In genomic region chr6:44527961-44528644, GRCh38 we compare ENCODE assay signal across 24 cellular contexts.
DNase-seq lines count a peak whose midpoint lies in the region; ATAC-seq, FAIRE-seq and TF ChIP-seq lines count a peak whose summit lies in the region.
"Had no signal": no experiment of that assay in that cellular context is flagged by ENCODE, and none has a peak within 500 bp of the region (broad histone marks: within the 10 kb centered on the region; RNA-seq: fewer than 3 reads in every experiment).

No MANE protein-coding gene starts in this region.

- no peak overlapping the region for H2BK12ac ChIP-seq in H1 (ENCODE audit: low read depth, low read length)

- no peak for ATAC-seq in GM19455 (IDR thresholded peaks at IDR 0.05; ENCODE audit: unreplicated experiment)
- ATAC-seq in GM18861 (IDR thresholded peaks at IDR 0.05; ENCODE audit: unreplicated experiment): no peak

- no peaks in the 10 kb centered on the region for H3F3A ChIP-seq in neural progenitor cell (ENCODE audit: low read depth)

- WGBS in H1 (ENCODE audit: extremely low coverage in 1 of 2, insufficient coverage in 1 of 2, insufficient read length in 1 of 2, insufficient replicate concordance in 2 of 2, low coverage in 1 of 2, low lambda C conversion rate in 2 of 2, missing lambda C conversion rate in 1 of 2), 2 experiments: 91% methylated on average over 9 of the region's 10 CpGs; no CpG with 5 or more reads in 1 of the 2 experiments

- H4K8ac ChIP-seq in H1 (ENCODE audit: extremely low read depth, insufficient read depth, low read length): no peak overlapping the region; the same call in 1 of the 2 replicates

- H3K4me2 ChIP-seq in KMS-11 (peak overlapping the region; percentile 53; the same call in 1 of the 2 replicates), H1 (ENCODE audit: insufficient read depth in 1 of 2, low read depth in 2 of 2, low read length in 2 of 2) (no peak overlapping the region), neural progenitor cell (no peak overlapping the region)
- H3K4me2 ChIP-seq: PC-9 had no signal

- no peak overlapping the region for H4K91ac ChIP-seq in H1 (replicated peaks; ENCODE audit: insufficient read length, low read length)

- H2BK5ac ChIP-seq in H1 (ENCODE audit: low read depth, low read length): no peak overlapping the region

- H3K79me1 ChIP-seq in H1 (ENCODE audit: low read depth, low read length): no peaks in the 10 kb centered on the region

- no peak overlapping the region for H3K14ac ChIP-seq in H1 (ENCODE audit: insufficient read length)

- no peak for TF ChIP-seq EP300 in H1 (IDR thresholded peaks at IDR 0.05; ENCODE audit: borderline replicate concordance in 1 of 2, low read depth in 2 of 2, low read length in 2 of 2)

- peak overlapping the region; percentile 34 for H3K27ac Mint-ChIP-seq in neural progenitor cell
- H3K27ac Mint-ChIP-seq in activated CD4-positive, alpha-beta memory T cell treated with anti-CD3 and anti-CD28 coated beads, Interleukin-2, amount 10 ng/mL, durations not matched to agents 7 days and 5 days: no peak overlapping the region

- H3K9me3 ChIP-seq in H1 (ENCODE audit: insufficient read depth in 2 of 2, low read depth in 1 of 2, low read length in 1 of 2) (no peaks in the 10 kb centered on the region), neural progenitor cell (ENCODE audit: low read depth) (no peaks in the 10 kb centered on the region)
- H3K9me3 ChIP-seq: SJSA1 had no signal

- no peaks in the 10 kb centered on the region for H3K23me2 ChIP-seq in H1 (ENCODE audit: low read depth, low read length)

- no peak overlapping the region for H2AK5ac ChIP-seq in H1 (ENCODE audit: low read depth, low read length)

- H4K5ac ChIP-seq in H1 (ENCODE audit: insufficient read length, low read depth, low read length): no peak overlapping the region

- no peak for TF ChIP-seq CTCF in KMS-11 (conservative IDR thresholded peaks at IDR 0.05; ENCODE audit: low read depth, low read length)
- TF ChIP-seq CTCF in H1 (IDR thresholded peaks at IDR 0.05; ENCODE audit: control extremely low read depth in 1 of 3, insufficient read depth in 1 of 3, low read depth in 1 of 3, low read length in 3 of 3): no peak
- no peak for TF ChIP-seq CTCF in neural progenitor cell (IDR thresholded peaks at IDR 0.05)

- H3K9ac ChIP-seq in KMS-11: no peak overlapping the region
- H3K9ac ChIP-seq in H1 (replicated peaks in 1 of 4; ENCODE audit: extremely low read depth in 1 of 4, low read depth in 3 of 4, low read length in 3 of 4): no peak overlapping the region
- H3K9ac ChIP-seq in neural progenitor cell: no peak overlapping the region

- peaks cover 5% of the 10 kb centered on the region for H3K27me3 Mint-ChIP-seq in neural progenitor cell (ENCODE audit: insufficient read depth, low read depth)
- H3K27me3 Mint-ChIP-seq in activated CD4-positive, alpha-beta memory T cell treated with anti-CD3 and anti-CD28 coated beads, Interleukin-2, amount 10 ng/mL, durations not matched to agents 7 days and 5 days: no peaks in the 10 kb centered on the region

- H3K27me3 ChIP-seq in KMS-11 (ENCODE audit: insufficient read depth, low read depth) (no peaks in the 10 kb centered on the region), H1 (replicated peaks in 1 of 4; ENCODE audit: control insufficient read depth in 3 of 4, extremely low read depth in 1 of 4, insufficient read depth in 3 of 4, low read length in 3 of 4) (no peaks in the 10 kb centered on the region; a peak in 1 of 7 replicates), neural progenitor cell (no peaks in the 10 kb centered on the region)
- H3K27me3 ChIP-seq: SJSA1 had no signal

- DNase-seq in H1 (ENCODE audit: low read depth in 1 of 2, low spot score in 2 of 2) (no peak), neural progenitor cell (ENCODE audit: low spot score) (no peak), OCI-M1 (lab: John Stamatoyannopoulos, UW) (no peak)
- no peak for DNase-seq in activated CD4-positive, alpha-beta memory T cell treated with anti-CD3 and anti-CD28 coated beads, Interleukin-2, amount 10 ng/mL, durations not matched to agents 7 days and 5 days
- DNase-seq: Calu3; DMS79 treated with DMSO at 0.1 percent for 48 hours; GOT3; Kasumi-1; MV-4-11; NCI-H1105 treated with DMSO at 0.1 percent for 48 hours; NCI-H146; NCI-H1930; NCI-H2107; NCI-H524; NCI-H748 treated with DMSO at 0.1 percent for 48 hours; NK-92 treated with Interleukin-12 subunit alpha and Interleukin-12 subunit beta, amount 100 ng/mL, for 24 hours; PC-9; Right ventricle myocardium superior had no signal

- no peak overlapping the region for H3K56ac ChIP-seq in H1 (replicated peaks; ENCODE audit: insufficient read length, low read depth, low read length)

- H3K4me1 Mint-ChIP-seq in neural progenitor cell: peaks cover 20% of the 10 kb centered on the region
- H3K4me1 Mint-ChIP-seq in activated CD4-positive, alpha-beta memory T cell treated with anti-CD3 and anti-CD28 coated beads, Interleukin-2, amount 10 ng/mL, durations not matched to agents 7 days and 5 days: peaks cover 26% of the 10 kb centered on the region

- no peak overlapping the region for H3K4me3 ChIP-seq in KMS-11 (IDR thresholded peaks at IDR 0.05; ENCODE audit: insufficient read depth, low read depth, low read length)
- H3K4me3 ChIP-seq in H1 (ENCODE audit: extremely low read depth in 1 of 4, insufficient read depth in 2 of 4, low read depth in 3 of 4, low read length in 4 of 4): no peak overlapping the region
- H3K4me3 ChIP-seq in neural progenitor cell: no peak overlapping the region
- H3K4me3 ChIP-seq: PC-9, SJSA1 had no signal

- no peak overlapping the region for H3K18ac ChIP-seq in H1 (ENCODE audit: extremely low read depth, low read length)

- no peak overlapping the region for H2BK20ac ChIP-seq in H1 (ENCODE audit: low read length)

- H3K4me3 Mint-ChIP-seq in neural progenitor cell: no peak overlapping the region
- no peak overlapping the region for H3K4me3 Mint-ChIP-seq in activated CD4-positive, alpha-beta memory T cell treated with anti-CD3 and anti-CD28 coated beads, Interleukin-2, amount 10 ng/mL, durations not matched to agents 7 days and 5 days

- H3K23ac ChIP-seq in H1 (ENCODE audit: insufficient read length): no peak overlapping the region

- H3K36me3 Mint-ChIP-seq in neural progenitor cell: no peaks in the 10 kb centered on the region
- peaks cover 2% of the 10 kb centered on the region for H3K36me3 Mint-ChIP-seq in activated CD4-positive, alpha-beta memory T cell treated with anti-CD3 and anti-CD28 coated beads, Interleukin-2, amount 10 ng/mL, durations not matched to agents 7 days and 5 days (ENCODE audit: low read depth)
- H3K36me3 Mint-ChIP-seq: CD14-positive monocyte had no signal

- CTCF ChIA-PET in H1 (lab: Charles Lee; ENCODE audit: partially characterized antibody): interaction anchor here (0.9 kb wide), 1 partner anchor 59 kb away, joined by 3 read pairs; no protein-coding TSS in a partner anchor
- CTCF ChIA-PET in activated CD4-positive, alpha-beta memory T cell treated with anti-CD3 and anti-CD28 coated beads, Interleukin-2, amount 10 ng/mL, durations not matched to agents 7 days and 5 days (lab: Charles Lee): interaction anchor here (1.7 kb wide), 1 partner anchor 52 kb away, joined by 4 read pairs; no protein-coding TSS in a partner anchor

- H4K20me1 ChIP-seq in KMS-11 (ENCODE audit: insufficient read depth) (no peaks in the 10 kb centered on the region), H1 (replicated peaks in 1 of 2; ENCODE audit: control insufficient read depth in 1 of 2, insufficient read depth in 2 of 2, low read length in 2 of 2) (no peaks in the 10 kb centered on the region), neural progenitor cell (ENCODE audit: low read depth) (no peaks in the 10 kb centered on the region)

- no peak for TF ChIP-seq POLR2A in H1 (IDR thresholded peaks at IDR 0.05; ENCODE audit: control extremely low read depth in 1 of 2, low read depth in 2 of 2, low read length in 2 of 2)

- no peak overlapping the region for H2BK15ac ChIP-seq in H1 (ENCODE audit: low read length)

- POLR2A ChIA-PET in H1 (lab: Charles Lee; ENCODE audit: partially characterized antibody): no interaction called here
- POLR2A ChIA-PET in activated CD4-positive, alpha-beta memory T cell treated with anti-CD3 and anti-CD28 coated beads, Interleukin-2, amount 10 ng/mL, durations not matched to agents 7 days and 5 days (lab: Charles Lee): interaction anchor here (1.1 kb wide), 1 partner anchor 11 kb away, joined by 3 read pairs; no protein-coding TSS in a partner anchor

- no peak overlapping the region for H3K27ac ChIP-seq in KMS-11
- no peak overlapping the region for H3K27ac ChIP-seq in H1 (ENCODE audit: low read depth, low read length)
- no peak overlapping the region for H3K27ac ChIP-seq in neural progenitor cell
- H3K27ac ChIP-seq: PC-9, SJSA1 had no signal

- H3K9me3 Mint-ChIP-seq in neural progenitor cell: peaks cover 15% of the 10 kb centered on the region
- H3K9me3 Mint-ChIP-seq in activated CD4-positive, alpha-beta memory T cell treated with anti-CD3 and anti-CD28 coated beads, Interleukin-2, amount 10 ng/mL, durations not matched to agents 7 days and 5 days: no peaks in the 10 kb centered on the region

- FAIRE-seq in H1 (lab: Jason Lieb, UNC): no peak
- FAIRE-seq: GM12892 had no signal

- no peak overlapping the region for H2BK120ac ChIP-seq in H1 (replicated peaks; ENCODE audit: low read depth, low read length)

- no peak overlapping the region; the same call in 1 of the 2 replicates for H2AFZ ChIP-seq in KMS-11 (ENCODE audit: low read depth)
- H2AFZ ChIP-seq in H1 (ENCODE audit: low read length): 0 out of 2 replicates have a peak overlapping the region, but pooled peaks have one; percentile 27
- no peak overlapping the region for H2AFZ ChIP-seq in neural progenitor cell (replicated peaks)
- H2AFZ ChIP-seq: PC-9 had no signal

- no peak for TF ChIP-seq RAD21 in H1 (IDR thresholded peaks at IDR 0.05 in 1 of 2, conservative IDR thresholded peaks at IDR 0.05 in 1 of 2; ENCODE audit: low read depth in 2 of 2, low read length in 2 of 2)

- H3K36me3 ChIP-seq in KMS-11 (ENCODE audit: insufficient read depth) (no peaks in the 10 kb centered on the region), H1 (ENCODE audit: control insufficient read depth in 2 of 4, insufficient read depth in 4 of 4, low read length in 3 of 4) (no peaks in the 10 kb centered on the region), neural progenitor cell (no peaks in the 10 kb centered on the region)
- H3K36me3 ChIP-seq: SJSA1 had no signal

- H3K4me1 ChIP-seq in KMS-11 (ENCODE audit: low read depth, poor library complexity, severe bottlenecking) (peaks cover 52% of the 10 kb centered on the region), H1 (replicated peaks in 1 of 4; ENCODE audit: control insufficient read depth in 3 of 4, insufficient read depth in 4 of 4, low read length in 3 of 4) (peaks cover 0 to 3% (median 0%) of the 10 kb centered on the region in 4 experiments; a peak in 2 of 7 replicates), neural progenitor cell (peaks cover 12% of the 10 kb centered on the region)
- H3K4me1 ChIP-seq: SJSA1 had no signal

- H3K4ac ChIP-seq in H1 (replicated peaks; ENCODE audit: insufficient read length, low read depth, low read length): no peak overlapping the region

- H3K79me2 ChIP-seq in KMS-11 (ENCODE audit: insufficient read depth, low read depth) (no peaks in the 10 kb centered on the region), H1 (ENCODE audit: control insufficient read depth in 1 of 2, insufficient read depth in 2 of 2, low read length in 2 of 2) (no peaks in the 10 kb centered on the region), neural progenitor cell (ENCODE audit: low read depth) (no peaks in the 10 kb centered on the region)
